8 cellular contexts compared by ENCODE assay signal in the genomic region with DNA sequence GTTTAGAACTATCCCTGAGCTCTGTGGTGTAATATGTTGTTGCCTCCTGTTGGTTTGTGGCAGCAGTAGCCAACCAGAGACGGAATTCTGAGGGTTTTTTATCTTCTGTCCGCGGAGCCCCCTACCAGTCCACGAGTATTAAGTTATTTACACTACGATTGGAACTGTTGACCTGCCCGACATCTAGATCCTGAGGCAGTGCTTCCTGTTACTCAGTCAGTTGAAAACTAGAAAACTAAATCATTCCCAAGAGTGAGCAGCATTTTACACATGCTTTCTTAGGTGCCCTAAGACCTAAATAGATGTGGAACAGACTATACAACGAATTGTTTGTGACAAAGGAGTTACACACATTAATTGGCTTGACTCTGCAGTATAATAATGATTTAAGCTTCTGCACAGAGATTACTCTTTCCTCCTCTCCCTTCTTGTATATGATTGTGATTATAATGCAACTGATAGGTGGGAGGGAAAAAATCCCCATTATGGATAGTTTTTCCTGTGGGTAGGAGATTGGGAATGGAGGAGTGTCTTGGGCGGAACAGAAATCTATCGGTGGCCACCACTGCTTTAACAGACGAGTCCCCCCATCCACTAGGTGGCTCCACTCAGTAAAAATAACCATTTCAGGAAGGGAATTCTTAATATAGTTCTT. TPM values are rescaled to one million over a fixed set of nuclear protein-coding genes. Genes with fewer than 3 reads are reported as not detected.
DNase-seq lines count a peak whose midpoint lies in the region; ATAC-seq and TF ChIP-seq lines count a peak whose summit lies in the region.

No MANE protein-coding gene starts in this region.

- CTCF ChIA-PET in HEK293T (lab: Yijun Ruan, JAX) = interaction anchor here (0.9 to 1.2 kb wide), 5 partner anchors 10 to 222 kb away, joined by 3 to 5 read pairs (median 4); no protein-coding TSS in a partner anchor
- CTCF ChIA-PET in activated CD4-positive, alpha-beta memory T cell treated with anti-CD3 and anti-CD28 coated beads, Interleukin-2, amount 10 ng/mL, durations not matched to agents 7 days and 5 days (lab: Charles Lee) = interaction anchor here (0.7 to 2.8 kb wide), 11 partner anchors 8 to 221 kb away, joined by 3 to 22 read pairs (median 4); a partner anchor contains a TSS

- no peak overlapping the region for H3K18ac ChIP-seq in neuronal stem cell (ENCODE audit: low read length)

- H4K91ac ChIP-seq in neuronal stem cell (ENCODE audit: low read depth, low read length, poor library complexity) = no peak overlapping the region

- peak overlapping the region; percentile 72 to 90 (median 86) for H3K4me3 ChIP-seq in fibroblast of lung (replicated peaks in 1 of 4; ENCODE audit: control extremely low read depth in 1 of 4, insufficient read depth in 1 of 4, low read depth in 3 of 4, low read length in 4 of 4)
- H3K4me3 ChIP-seq in neuronal stem cell (ENCODE audit: low read length in 2 of 2) = peak overlapping the region; percentile 64 to 99

- H3K79me2 ChIP-seq in fibroblast of lung (ENCODE audit: control insufficient read depth, insufficient read depth, low read length) = peaks cover 52% of the 10 kb centered on the region

- H2BK5ac ChIP-seq in neuronal stem cell (ENCODE audit: low read length) = no peak overlapping the region

- H4K20me1 ChIP-seq in fibroblast of lung (ENCODE audit: control insufficient read depth, extremely low read depth, insufficient read depth, low read length) = no peaks in the 10 kb centered on the region

- H3K9me3 ChIP-seq in fibroblast of lung (ENCODE audit: control insufficient read depth, insufficient read depth, low read depth, low read length) (no peaks in the 10 kb centered on the region), neuronal stem cell (replicated peaks in 1 of 2; ENCODE audit: control insufficient read depth in 2 of 2, insufficient read depth in 1 of 2, low read depth in 1 of 2, low read length in 2 of 2) (no peaks in the 10 kb centered on the region)

- H3K4me1 Mint-ChIP-seq in activated CD4-positive, alpha-beta memory T cell treated with anti-CD3 and anti-CD28 coated beads, Interleukin-2, amount 10 ng/mL, durations not matched to agents 7 days and 5 days = peaks cover 40% of the 10 kb centered on the region

- H3K36me3 Mint-ChIP-seq in activated CD4-positive, alpha-beta memory T cell treated with anti-CD3 and anti-CD28 coated beads, Interleukin-2, amount 10 ng/mL, durations not matched to agents 7 days and 5 days (ENCODE audit: low read depth) = peaks cover 31% of the 10 kb centered on the region

- H2AFZ ChIP-seq in fibroblast of lung (ENCODE audit: low read length) (no peak overlapping the region), neuronal stem cell (ENCODE audit: low read length) (no peak overlapping the region)

- peak; percentile 59 to 64 for TF ChIP-seq CTCF in fibroblast of lung (conservative IDR thresholded peaks at IDR 0.05 in 1 of 2, IDR thresholded peaks at IDR 0.05 in 1 of 2; ENCODE audit: low read depth in 1 of 2, low read length in 2 of 2)

- H2AK5ac ChIP-seq in neuronal stem cell (ENCODE audit: low read depth, low read length) = no peak overlapping the region

- no peak overlapping the region for H2BK120ac ChIP-seq in neuronal stem cell (ENCODE audit: low read depth, low read length)

- no peak overlapping the region for H4K8ac ChIP-seq in neuronal stem cell (ENCODE audit: low read depth, low read length)

- WGBS in neuronal stem cell (ENCODE audit: extremely low coverage in 2 of 2, insufficient read length in 2 of 2, insufficient replicate concordance in 1 of 2), 2 donors = no CpG with 5 or more reads among the region's 10 CpGs

- H3K4me3 Mint-ChIP-seq in activated CD4-positive, alpha-beta memory T cell treated with anti-CD3 and anti-CD28 coated beads, Interleukin-2, amount 10 ng/mL, durations not matched to agents 7 days and 5 days = peak overlapping the region; percentile 95

- H3K9me3 Mint-ChIP-seq in activated CD4-positive, alpha-beta memory T cell treated with anti-CD3 and anti-CD28 coated beads, Interleukin-2, amount 10 ng/mL, durations not matched to agents 7 days and 5 days = no peaks in the 10 kb centered on the region

- H2BK15ac ChIP-seq in neuronal stem cell (ENCODE audit: low read length) = no peak overlapping the region

- H3K9ac ChIP-seq in fibroblast of lung (ENCODE audit: insufficient read depth, low read length) (peak overlapping the region; percentile 99), neuronal stem cell (ENCODE audit: low read depth, low read length, poor library complexity) (peak overlapping the region; percentile 53)

- no peak overlapping the region for H3K23ac ChIP-seq in neuronal stem cell (ENCODE audit: low read depth, low read length, poor library complexity)

- no peak for ATAC-seq in GM19035 (IDR thresholded peaks at IDR 0.05; ENCODE audit: unreplicated experiment)
- no peak for ATAC-seq in GM19463 (IDR thresholded peaks at IDR 0.05; ENCODE audit: unreplicated experiment)

- peaks cover 6% of the 10 kb centered on the region for H3K79me1 ChIP-seq in neuronal stem cell (ENCODE audit: low read depth, low read length)

- H3K36me3 ChIP-seq in fibroblast of lung (ENCODE audit: control insufficient read depth, insufficient read depth, low read length) (peaks cover 5% of the 10 kb centered on the region), neuronal stem cell (replicated peaks in 1 of 2; ENCODE audit: control insufficient read depth in 2 of 2, insufficient read depth in 2 of 2, low read length in 2 of 2) (peaks cover 4 to 52% of the 10 kb centered on the region in 2 donors)

- H2BK12ac ChIP-seq in neuronal stem cell (ENCODE audit: low read length) = no peak overlapping the region

- H3K27me3 ChIP-seq in fibroblast of lung (ENCODE audit: control insufficient read depth, insufficient read depth, low read length) = no peaks in the 10 kb centered on the region
- H3K27me3 ChIP-seq in neuronal stem cell (ENCODE audit: control insufficient read depth in 3 of 3, insufficient read depth in 3 of 3, low read depth in 1 of 3, low read length in 3 of 3) = no peaks in the 10 kb centered on the region

- POLR2A ChIA-PET in HEK293T (lab: Yijun Ruan, JAX) = interaction anchor here (0.8 to 2.0 kb wide), 7 partner anchors 18 to 71 kb away, joined by 3 to 10 read pairs (median 3); a partner anchor contains a TSS
- POLR2A ChIA-PET in activated CD4-positive, alpha-beta memory T cell treated with anti-CD3 and anti-CD28 coated beads, Interleukin-2, amount 10 ng/mL, durations not matched to agents 7 days and 5 days (lab: Charles Lee) = interaction anchor here (0.8 to 2.6 kb wide), 21 partner anchors 9 to 221 kb away, joined by 3 to 44 read pairs (median 5); a partner anchor contains a TSS

- DNase-seq in DMS114 treated with DMSO at 0.1 percent for 48 hours (lab: John Stamatoyannopoulos, UW; ENCODE audit: unreplicated experiment) = peak; percentile 48
- peak; percentile 57 for DNase-seq in HEK293T (ENCODE audit: extremely low spot score)
- peak; percentile 73 for DNase-seq in NCI-H510A treated with DMSO at 0.1 percent for 48 hours (lab: John Stamatoyannopoulos, UW)
- peak; percentile 46 for DNase-seq in activated CD4-positive, alpha-beta memory T cell treated with anti-CD3 and anti-CD28 coated beads, Interleukin-2, amount 10 ng/mL, durations not matched to agents 7 days and 5 days
- peak; percentile 58 to 68 for DNase-seq in fibroblast of lung (ENCODE audit: low read depth in 2 of 2)
- DNase-seq in neuronal stem cell (ENCODE audit: low spot score) = peak; percentile 40

- no peak overlapping the region for H3K14ac ChIP-seq in neuronal stem cell (ENCODE audit: low read length)

- H3K27ac Mint-ChIP-seq in activated CD4-positive, alpha-beta memory T cell treated with anti-CD3 and anti-CD28 coated beads, Interleukin-2, amount 10 ng/mL, durations not matched to agents 7 days and 5 days = peak overlapping the region; percentile 96

- H3K4ac ChIP-seq in neuronal stem cell (ENCODE audit: low read length) = no peak overlapping the region

- H3K27me3 Mint-ChIP-seq in activated CD4-positive, alpha-beta memory T cell treated with anti-CD3 and anti-CD28 coated beads, Interleukin-2, amount 10 ng/mL, durations not matched to agents 7 days and 5 days = no peaks in the 10 kb centered on the region

- peak overlapping the region; percentile 98 for H3K4me2 ChIP-seq in fibroblast of lung (ENCODE audit: extremely low read depth, insufficient read depth, low read length)
- H3K4me2 ChIP-seq in neuronal stem cell (ENCODE audit: insufficient read depth, low read length, poor library complexity, severe bottlenecking) = peak overlapping the region; percentile 68

- H3K27ac ChIP-seq in fibroblast of lung (ENCODE audit: insufficient read depth, low read length) = peak overlapping the region; percentile 97
- H3K27ac ChIP-seq in neuronal stem cell (replicated peaks; ENCODE audit: low read length) = peak overlapping the region; percentile 82

- H3K4me1 ChIP-seq in fibroblast of lung (ENCODE audit: control insufficient read depth, extremely low read depth, insufficient read depth, low read length) (no peaks in the 10 kb centered on the region), neuronal stem cell (ENCODE audit: control insufficient read depth in 2 of 2, insufficient read depth in 1 of 2, low read depth in 1 of 2, low read length in 2 of 2) (peaks cover 0 to 12% of the 10 kb centered on the region in 2 donors)

TF ChIP-seq in HEK293T, 16 proteins besides CTCF, POLR2A, EP300 and RAD21:
- TF ChIP-seq SUZ12 (IDR thresholded peaks at IDR 0.05) (no peak), FOXA1 (IDR thresholded peaks at IDR 0.05) (no peak), FOXM1 (IDR thresholded peaks at IDR 0.05; ENCODE audit: borderline replicate concordance) (0 out of 2 replicates have a peak, but pooled peaks have one; percentile 45), ARNT (IDR thresholded peaks at IDR 0.05) (no peak), HDGF (IDR thresholded peaks at IDR 0.05; ENCODE audit: borderline replicate concordance) (no peak), L3MBTL2 (conservative IDR thresholded peaks at IDR 0.05) (no peak), SP1 (IDR thresholded peaks at IDR 0.05) (no peak), NFRKB (IDR thresholded peaks at IDR 0.05) (no peak)

RNA-seq across cellular contexts. Expression of a gene that starts 1.7 kb away (rescaled TPM):
- 10 to 100 TPM; 62.7 to 63.7 TPM for total RNA-seq in activated CD4-positive, alpha-beta memory T cell treated with anti-CD3 and anti-CD28 coated beads, Interleukin-2, amount 10 ng/mL, durations not matched to agents 7 days and 5 days
- 32.6 and 48.1 TPM in 2 replicates for total RNA-seq in fibroblast of lung
- 64.5 and 76.3 TPM in 2 replicates for polyA plus RNA-seq in fibroblast of lung
- 45.6 and 55.9 TPM in 2 replicates for polyA plus RNA-seq in fibroblast of lung (2012)
- polyA minus RNA-seq in fibroblast of lung (ENCODE audit: low replicate concordance) = 2.6 and 5.6 TPM in 2 replicates
- 64.7 TPM for polyA plus RNA-seq in neuronal stem cell (2013, experiment 1 of 2)
- 69.5 TPM for polyA plus RNA-seq in neuronal stem cell (2013, experiment 2 of 2)
